Comparison of ENCODE assay signal across 7 cellular contexts in genomic region chr11:108122166-108122628, GRCh38. TPM values are rescaled to one million over a fixed set of nuclear protein-coding genes. Genes with fewer than 3 reads are reported as not detected.
DNase-seq lines count a peak whose midpoint lies in the region; ATAC-seq and TF ChIP-seq lines count a peak whose summit lies in the region.

No MANE protein-coding gene starts in this region.

- H3K4me1 ChIP-seq in upper lobe of right lung = peaks cover 31% of the 10 kb centered on the region

- no peak for TF ChIP-seq CTCF in upper lobe of right lung (IDR thresholded peaks at IDR 0.05)

- H3K27ac ChIP-seq in upper lobe of right lung = peak overlapping the region; percentile 90

- DNase-seq in GM04504 (ENCODE audit: low read depth) (peak; percentile 22), NCI-H146 treated with DMSO at 0.1 percent for 48 hours (lab: John Stamatoyannopoulos, UW; ENCODE audit: unreplicated experiment) (peak; percentile 59), cerebellar cortex (ENCODE audit: low spot score) (peak; percentile 53), lung microvascular endothelial cell (ENCODE audit: low read depth in 2 of 2) (peak; percentile 48 to 52), upper lobe of right lung (no peak), occipital lobe (lab: John Stamatoyannopoulos, UW) (no peak)

- intact Hi-C loops in upper lobe of right lung (cut with DNase I) = no loop called here

- no peaks in the 10 kb centered on the region for H3K36me3 ChIP-seq in upper lobe of right lung

- H3K27me3 ChIP-seq in upper lobe of right lung = no peaks in the 10 kb centered on the region

- no peaks in the 10 kb centered on the region for H3K9me3 ChIP-seq in upper lobe of right lung

- H3K4me3 ChIP-seq in upper lobe of right lung = peak overlapping the region; percentile 68

- ATAC-seq in upper lobe of right lung (peak; percentile 5), HG02571 (IDR thresholded peaks at IDR 0.05; ENCODE audit: unreplicated experiment) (no peak)

RNA-seq across cellular contexts. Expression of gene ACAT1, which starts 0.8 kb away (rescaled TPM):
- total RNA-seq in lung microvascular endothelial cell (95.5 and 106 TPM in 2 replicates), upper lobe of right lung (68.4 TPM), occipital lobe (110 TPM)

Comparison
In these comparisons a context has a peak if more than half of its experiments do, and no peak if none do; other contexts are left out.
1. DNase-seq: peak in GM04504 (single experiment), NCI-H146 treated with DMSO at 0.1 percent for 48 hours (single experiment), cerebellar cortex (single experiment) and lung microvascular endothelial cell (2 of 2); none in upper lobe of right lung (single experiment) and occipital lobe (single experiment).